Comparison of ENCODE assay signal across 1 cellular context in the genomic region with DNA sequence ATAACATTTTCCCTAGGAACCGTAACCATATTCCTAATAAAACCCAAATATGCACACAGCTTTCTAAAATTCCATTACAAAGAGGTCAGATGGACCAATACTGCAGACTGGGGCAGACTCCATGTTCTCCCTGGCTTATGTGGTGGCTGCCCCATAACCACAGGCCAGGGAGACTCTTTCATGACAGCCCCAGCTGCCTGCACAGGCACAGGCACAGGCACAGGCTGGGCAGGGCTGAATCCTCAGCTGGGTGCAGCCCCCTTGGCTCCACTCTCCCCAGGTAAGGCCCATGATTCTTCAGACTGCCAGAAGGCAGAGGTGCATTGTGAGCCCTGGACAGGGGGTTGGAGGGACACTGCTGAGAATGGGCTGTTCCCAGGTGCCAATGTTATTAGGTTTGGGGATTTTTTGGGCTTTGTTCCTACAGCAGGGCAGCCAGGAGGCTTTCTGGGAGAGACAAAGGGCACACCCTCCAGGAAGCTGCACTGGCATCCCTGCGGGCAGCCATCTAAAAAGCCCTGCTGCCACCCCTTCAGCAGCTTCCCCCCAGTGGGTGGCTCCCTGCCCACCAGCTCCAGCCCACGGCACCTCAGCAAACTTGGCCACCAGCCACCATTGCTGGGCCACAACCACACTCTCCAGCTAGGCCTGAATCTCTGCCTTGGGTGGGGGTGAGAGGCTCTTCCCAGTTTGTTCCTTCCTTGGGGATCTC.
TF ChIP-seq lines count a peak whose summit lies in the region.

No MANE protein-coding gene starts in this region.

TF ChIP-seq in H1, 55 proteins besides CTCF, POLR2A, EP300 and RAD21:
- TF ChIP-seq CREB1 (IDR thresholded peaks at IDR 0.05) (no peak), FOSL1 (IDR thresholded peaks at IDR 0.05; ENCODE audit: insufficient read depth, low read depth, low read length) (no peak), ATF2 (IDR thresholded peaks at IDR 0.05; ENCODE audit: low read length) (no peak), POLR2AphosphoS5 (IDR thresholded peaks at IDR 0.05; ENCODE audit: low read depth, low read length) (no peak), HDAC6 (IDR thresholded peaks at IDR 0.05; ENCODE audit: low read depth, low read length) (no peak), KDM1A (IDR thresholded peaks at IDR 0.05; ENCODE audit: borderline replicate concordance, low read length) (no peak), BCL11A (IDR thresholded peaks at IDR 0.05; ENCODE audit: low read depth in 2 of 2, low read length in 2 of 2) (no peak), BRCA1 (IDR thresholded peaks at IDR 0.05; ENCODE audit: low read depth, low read length) (no peak)
- TF ChIP-seq, protein P1, sequence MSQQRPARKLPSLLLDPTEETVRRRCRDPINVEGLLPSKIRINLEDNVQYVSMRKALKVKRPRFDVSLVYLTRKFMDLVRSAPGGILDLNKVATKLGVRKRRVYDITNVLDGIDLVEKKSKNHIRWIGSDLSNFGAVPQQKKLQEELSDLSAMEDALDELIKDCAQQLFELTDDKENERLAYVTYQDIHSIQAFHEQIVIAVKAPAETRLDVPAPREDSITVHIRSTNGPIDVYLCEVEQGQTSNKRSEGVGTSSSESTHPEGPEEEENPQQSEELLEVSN (IDR thresholded peaks at IDR 0.05): no peak
